25 cellular contexts compared by ENCODE assay signal in genomic region chr5:157836121-157836753, GRCh38.
"Had no signal": no experiment of that assay in that cellular context is flagged by ENCODE, and none has a peak within 500 bp of the region (broad histone marks: within the 10 kb centered on the region; RNA-seq: fewer than 3 reads in every experiment).

No MANE protein-coding gene starts in this region.

- H3K27me3 ChIP-seq: body of pancreas, cardiac muscle cell, ovary, spleen, tibial artery had no signal

- DNase-seq: activated CD4-positive, alpha-beta T cell treated with anti-CD3 and anti-CD28 coated beads, Interleukin-2, amount 50 U/mL, for 1 hour; activated CD4-positive, CD25-positive, alpha-beta regulatory T cell treated with anti-CD3 and anti-CD28 coated beads, Interleukin-2, amount 50 U/mL, for 72 hours; activated CD8-positive, alpha-beta memory T cell treated with anti-CD3 and anti-CD28 coated beads, Interleukin-2, amount 50 U/mL, for 48 hours; activated effector memory CD4-positive, alpha-beta T cell treated with anti-CD3 and anti-CD28 coated beads, Interleukin-2, amount 50 U/mL, for 16 hours; activated naive CD4-positive, alpha-beta T cell treated with anti-CD3 and anti-CD28 coated beads, Interleukin-2, amount 10 ng/mL, durations not matched to agents 7 days and 5 days; activated naive CD8-positive, alpha-beta T cell treated with anti-CD3 and anti-CD28 coated beads, Interleukin-2, amount 50 U/mL, for 24 hours; activated T-cell treated with anti-CD3 and anti-CD28 coated beads, Interleukin-2, amount 50 U/mL, for 48 hours; anterior cingulate cortex; body of pancreas; effector CD4-positive, alpha-beta T cell; foreskin melanocyte; naive thymus-derived CD8-positive, alpha-beta T cell; ovary; spleen; stimulated activated CD4-positive, alpha-beta T cell treated with anti-CD3 and anti-CD28 coated beads, Interleukin-4, amount 100 ng/mL, for 1 hour; substantia nigra; tibial artery; WERI-Rb-1 had no signal

- H3K4me3 ChIP-seq: body of pancreas, cardiac muscle cell, lung, ovary, prostate gland, spleen, tibial artery had no signal

- H3K27ac ChIP-seq: body of pancreas, cardiac muscle cell, ovary, prostate gland, spleen, tibial artery, WERI-Rb-1 had no signal

- H3K9me3 ChIP-seq: body of pancreas, ovary, prostate gland, spleen, tibial artery had no signal

- H3K4me1 ChIP-seq: prostate gland had no signal

- H3K27ac Mint-ChIP-seq: activated naive CD4-positive, alpha-beta T cell treated with anti-CD3 and anti-CD28 coated beads, Interleukin-2, amount 10 ng/mL, durations not matched to agents 7 days and 5 days; activated naive CD8-positive, alpha-beta T cell treated with anti-CD3 and anti-CD28 coated beads, Interleukin-2, amount 50 U/mL, for 24 hours; dendritic cell treated with granulocyte-macrophage colony-stimulating factor and Interleukin-4, amounts not matched to agents 40 ng/mL and 50 ng/mL, for 4 days; mesothelial cell of epicardium; stimulated activated naive CD8-positive, alpha-beta T cell treated with anti-CD3 and anti-CD28 coated beads, Interleukin-15, Interleukin-2, amounts not matched to agents 100 ng/mL and 50 ng/mL, for 24 hours had no signal

- H3K4me1 Mint-ChIP-seq: activated naive CD4-positive, alpha-beta T cell treated with anti-CD3 and anti-CD28 coated beads, Interleukin-2, amount 10 ng/mL, durations not matched to agents 7 days and 5 days had no signal

- H3K9me3 Mint-ChIP-seq: activated naive CD4-positive, alpha-beta T cell treated with anti-CD3 and anti-CD28 coated beads, Interleukin-2, amount 10 ng/mL, durations not matched to agents 7 days and 5 days; activated naive CD8-positive, alpha-beta T cell treated with anti-CD3 and anti-CD28 coated beads, Interleukin-2, amount 50 U/mL, for 24 hours; dendritic cell treated with granulocyte-macrophage colony-stimulating factor and Interleukin-4, amounts not matched to agents 40 ng/mL and 50 ng/mL, for 4 days; mesothelial cell of epicardium; naive thymus-derived CD8-positive, alpha-beta T cell; stimulated activated naive CD8-positive, alpha-beta T cell treated with anti-CD3 and anti-CD28 coated beads, Interleukin-15, Interleukin-2, amounts not matched to agents 100 ng/mL and 50 ng/mL, for 24 hours had no signal

- ATAC-seq: activated naive CD8-positive, alpha-beta T cell treated with anti-CD3 and anti-CD28 coated beads, Interleukin-2, amount 50 U/mL, for 24 hours; body of pancreas; left lobe of liver; naive thymus-derived CD8-positive, alpha-beta T cell had no signal

- H3K27me3 Mint-ChIP-seq: activated naive CD4-positive, alpha-beta T cell treated with anti-CD3 and anti-CD28 coated beads, Interleukin-2, amount 10 ng/mL, durations not matched to agents 7 days and 5 days; activated naive CD8-positive, alpha-beta T cell treated with anti-CD3 and anti-CD28 coated beads, Interleukin-2, amount 50 U/mL, for 24 hours; dendritic cell treated with granulocyte-macrophage colony-stimulating factor and Interleukin-4, amounts not matched to agents 40 ng/mL and 50 ng/mL, for 4 days; naive thymus-derived CD8-positive, alpha-beta T cell; stimulated activated naive CD8-positive, alpha-beta T cell treated with anti-CD3 and anti-CD28 coated beads, Interleukin-15, Interleukin-2, amounts not matched to agents 100 ng/mL and 50 ng/mL, for 24 hours had no signal

- H3K36me3 ChIP-seq: cardiac muscle cell, ovary, prostate gland, WERI-Rb-1 had no signal

- H3K4me3 Mint-ChIP-seq: activated naive CD4-positive, alpha-beta T cell treated with anti-CD3 and anti-CD28 coated beads, Interleukin-2, amount 10 ng/mL, durations not matched to agents 7 days and 5 days; activated naive CD8-positive, alpha-beta T cell treated with anti-CD3 and anti-CD28 coated beads, Interleukin-2, amount 50 U/mL, for 24 hours; dendritic cell treated with granulocyte-macrophage colony-stimulating factor and Interleukin-4, amounts not matched to agents 40 ng/mL and 50 ng/mL, for 4 days; mesothelial cell of epicardium; naive thymus-derived CD8-positive, alpha-beta T cell; stimulated activated naive CD8-positive, alpha-beta T cell treated with anti-CD3 and anti-CD28 coated beads, Interleukin-15, Interleukin-2, amounts not matched to agents 100 ng/mL and 50 ng/mL, for 24 hours had no signal
